ENCODE assay signal across 13 cellular contexts in genomic region chr2:229417906-229418305, GRCh38.
DNase-seq lines count a peak whose midpoint lies in the region; ATAC-seq, FAIRE-seq and TF ChIP-seq lines count a peak whose summit lies in the region.
"Had no signal": no experiment of that assay in that cellular context is flagged by ENCODE, and none has a peak within 500 bp of the region (broad histone marks: within the 10 kb centered on the region; RNA-seq: fewer than 3 reads in every experiment).

No MANE protein-coding gene starts in this region.

- no peaks in the 10 kb centered on the region for H3K79me2 ChIP-seq in GM12878 (ENCODE audit: control insufficient read depth, insufficient read depth, low read length)

- H3K27me3 ChIP-seq in GM12878 (replicated peaks in 1 of 2; ENCODE audit: control insufficient read depth in 2 of 2, insufficient read depth in 2 of 2, low read length in 1 of 2) (no peaks in the 10 kb centered on the region), rectal smooth muscle tissue (ENCODE audit: control insufficient read depth, insufficient read depth, low read length) (no peaks in the 10 kb centered on the region)
- no peaks in the 10 kb centered on the region for H3K27me3 ChIP-seq in effector memory CD4-positive, alpha-beta T cell (replicated peaks; ENCODE audit: control insufficient read depth, insufficient read depth, low read length, poor library complexity, severe bottlenecking)

- no peak overlapping the region for H2AFZ ChIP-seq in GM12878 (ENCODE audit: control insufficient read depth, low read depth, low read length)

- SMC1A ChIA-PET in GM12878 (lab: Charles Lee; ENCODE audit: uncharacterized antibody, unreplicated experiment): no interaction called here

- H3K4me3 ChIP-seq in GM12878: no peak overlapping the region
- no peak overlapping the region for H3K4me3 ChIP-seq in rectal smooth muscle tissue (ENCODE audit: low read length)
- no peak overlapping the region for H3K4me3 ChIP-seq in effector memory CD4-positive, alpha-beta T cell (ENCODE audit: insufficient read depth, low read depth, low read length, poor library complexity, severe bottlenecking)

- intact Hi-C loops in GM12878 (cut with micrococcal nuclease; ENCODE audit: unreplicated experiment): no loop called here

- no peak for FAIRE-seq in GM12878 (lab: Jason Lieb, UNC)

- POLR2A ChIA-PET in GM12878 (lab: Charles Lee): no interaction called here

- no peak overlapping the region for H3K27ac ChIP-seq in GM12878 (ENCODE audit: control insufficient read depth, insufficient read depth)
- peak overlapping the region; percentile 19 for H3K27ac ChIP-seq in rectal smooth muscle tissue (ENCODE audit: low read depth, low read length)
- H3K27ac ChIP-seq in effector memory CD4-positive, alpha-beta T cell (ENCODE audit: insufficient read depth, low read length, poor library complexity, severe bottlenecking): no peak overlapping the region

- DNase-seq in DMS79 (lab: John Stamatoyannopoulos, UW): peak; percentile 96
- DNase-seq in NCI-H2081 (lab: John Stamatoyannopoulos, UW): peak; percentile 66 to 89
- no peak for DNase-seq in GM12878 (ENCODE audit: low read depth, low spot score)
- DNase-seq in effector memory CD4-positive, alpha-beta T cell: no peak
- DNase-seq in GM13977 (ENCODE audit: low spot score): no peak
- DNase-seq: activated naive CD4-positive, alpha-beta T cell treated with anti-CD3 and anti-CD28 coated beads for 36 hours; HCEC 1CT; stimulated activated CD4-positive, alpha-beta T cell treated with anti-CD3 and anti-CD28 coated beads, Interleukin-1b, Interleukin-23, amount 100 ng/mL, for 48 hours; T-helper 9 cell had no signal

- H3K4me1 ChIP-seq in GM12878 (ENCODE audit: control insufficient read depth, insufficient read depth, low read length) (no peaks in the 10 kb centered on the region), rectal smooth muscle tissue (ENCODE audit: control insufficient read depth, insufficient read depth, low read length) (peaks cover 3% of the 10 kb centered on the region)
- H3K4me1 ChIP-seq in effector memory CD4-positive, alpha-beta T cell (ENCODE audit: control insufficient read depth, insufficient read depth, low read length, poor library complexity, severe bottlenecking): no peaks in the 10 kb centered on the region

- in situ Hi-C loops in GM12878 (cut with MboI) (no loop called here), GM13977 (cut with MboI; ENCODE audit: low pct_unique_long_range_greater_than_20kb, low sequenced_read_pairs, unreplicated experiment) (no loop called here)

- H3K4me2 ChIP-seq in GM12878 (ENCODE audit: control insufficient read depth, insufficient read depth): no peak overlapping the region

- BruUV-seq in GM12878 (replicated peaks; lab: Mats Ljungman, UMichigan): no TSS peak

- WGBS in GM12878 (ENCODE audit: insufficient coverage, insufficient replicate concordance, low lambda C conversion rate, missing lambda C conversion rate): 15% methylated on average over 7 of the region's 7 CpGs

- H3K9ac ChIP-seq in GM12878 (ENCODE audit: control insufficient read depth, insufficient read depth, low read length) (no peak overlapping the region), rectal smooth muscle tissue (ENCODE audit: low read length) (no peak overlapping the region)

- TF ChIP-seq RAD21 in GM12878 (IDR thresholded peaks at IDR 0.05; ENCODE audit: insufficient read depth, low read depth, low read length): no peak

- no peak for TF ChIP-seq POLR2A in GM12878 (IDR thresholded peaks at IDR 0.05; ENCODE audit: low read depth, low read length)

- TF ChIP-seq EP300 in GM12878 (IDR thresholded peaks at IDR 0.05; ENCODE audit: borderline replicate concordance in 1 of 2, control insufficient read depth in 1 of 2, low read depth in 2 of 2, low read length in 2 of 2): no peak

- CTCF ChIA-PET in GM12878 (lab: Yijun Ruan, JAX): no interaction called here

- H4K20me1 ChIP-seq in GM12878 (ENCODE audit: control insufficient read depth, insufficient read depth): no peaks in the 10 kb centered on the region

- H3K36me3 ChIP-seq in GM12878 (ENCODE audit: control insufficient read depth in 2 of 2, insufficient read depth in 2 of 2, low read length in 1 of 2): no peaks in the 10 kb centered on the region
- no peaks in the 10 kb centered on the region for H3K36me3 ChIP-seq in rectal smooth muscle tissue (ENCODE audit: control insufficient read depth, insufficient read depth, low read length)
- H3K36me3 ChIP-seq in effector memory CD4-positive, alpha-beta T cell (ENCODE audit: control insufficient read depth, insufficient read depth, low read length): no peaks in the 10 kb centered on the region

- ATAC-seq in GM12878: no peak
- ATAC-seq in GM21390 (IDR thresholded peaks at IDR 0.05; ENCODE audit: unreplicated experiment): no peak
- ATAC-seq in HG02623 (IDR thresholded peaks at IDR 0.05; ENCODE audit: unreplicated experiment): no peak
- ATAC-seq: stimulated activated effector memory CD8-positive, alpha-beta T cell treated with anti-CD3 and anti-CD28 coated beads, Interleukin-12 subunit alpha, Interleukin-12 subunit beta, amount 100 ng/mL, for 72 hours had no signal

- RAD21 ChIA-PET in GM12878 (lab: Charles Lee; ENCODE audit: unreplicated experiment): no interaction called here

- H3K9me3 ChIP-seq in GM12878 (replicated peaks; ENCODE audit: control insufficient read depth, insufficient read depth, low read length): no peaks in the 10 kb centered on the region
- H3K9me3 ChIP-seq in effector memory CD4-positive, alpha-beta T cell (ENCODE audit: control insufficient read depth, low read length): no peaks in the 10 kb centered on the region

- TF ChIP-seq CTCF in GM12878 (IDR thresholded peaks at IDR 0.05 in 2 of 3, conservative IDR thresholded peaks at IDR 0.05 in 1 of 3; ENCODE audit: control insufficient read depth in 2 of 3, extremely low read depth in 1 of 3, insufficient read depth in 1 of 3, low read depth in 3 of 3, low read length in 3 of 3): no peak
- no peak for TF ChIP-seq CTCF in GM13977 (IDR thresholded peaks at IDR 0.05; ENCODE audit: extremely low read depth, insufficient read depth, missing control alignments)

TF ChIP-seq in GM12878, 131 proteins besides CTCF, POLR2A, EP300 and RAD21:
- TF ChIP-seq SMC3 (IDR thresholded peaks at IDR 0.05; ENCODE audit: borderline replicate concordance, low read length) (no peak), ATF7 (IDR thresholded peaks at IDR 0.05; ENCODE audit: low read depth) (peak; percentile 55), HDGF (IDR thresholded peaks at IDR 0.05) (no peak), TAF1 (IDR thresholded peaks at IDR 0.05; ENCODE audit: borderline replicate concordance, low read depth, low read length) (no peak), SREBF2 (IDR thresholded peaks at IDR 0.05; ENCODE audit: low read length) (no peak), GATAD2B (conservative IDR thresholded peaks at IDR 0.05; ENCODE audit: low read depth) (no peak), SUZ12 (IDR thresholded peaks at IDR 0.05; ENCODE audit: unreplicated experiment) (no peak)

Comparison
In these comparisons a context has a peak if more than half of its experiments do, and no peak if none do; other contexts are left out.
1. DNase-seq: peak in DMS79 (single experiment) and NCI-H2081 (2 of 2); none in GM12878 (single experiment), effector memory CD4-positive, alpha-beta T cell (0 of 3) and GM13977 (single experiment).